ENCODE assay signal across 1 cellular context in the genomic region with DNA sequence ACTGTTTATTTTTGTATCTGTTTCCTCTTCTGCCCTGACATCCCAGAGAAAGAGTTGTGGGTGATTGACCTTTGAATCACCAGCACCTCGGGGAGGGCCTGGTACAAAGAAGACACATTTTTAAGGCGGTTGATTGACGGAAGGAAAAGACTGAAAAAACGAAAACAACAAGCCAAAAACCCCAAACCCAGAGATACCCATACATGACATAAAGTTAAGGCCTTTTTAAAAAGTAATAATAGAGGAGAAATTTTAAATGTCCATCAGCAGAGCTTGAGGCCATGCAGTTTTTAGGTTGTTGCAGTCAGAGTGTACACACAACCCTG.
TF ChIP-seq lines count a peak whose summit lies in the region.

No MANE protein-coding gene starts in this region.

TF ChIP-seq in K562, 482 proteins besides CTCF, POLR2A, EP300 and RAD21 (continued from another document):
- TF ChIP-seq ZBTB40 (IDR thresholded peaks at IDR 0.05) (0 out of 2 replicates have a peak, but pooled peaks have one; percentile 19), ZBTB40 (CRISPR knock-in tag; IDR thresholded peaks at IDR 0.05) (no peak), SOX6 (IDR thresholded peaks at IDR 0.05) (no peak), RBM17 (IDR thresholded peaks at IDR 0.05; ENCODE audit: borderline replicate concordance, low read depth, low read length) (no peak), TOE1 (IDR thresholded peaks at IDR 0.05; ENCODE audit: borderline replicate concordance) (no peak), TOE1 (CRISPR knock-in tag; IDR thresholded peaks at IDR 0.05; ENCODE audit: borderline replicate concordance, low read depth) (no peak), ZNF41 (CRISPR knock-in tag; conservative IDR thresholded peaks at IDR 0.05) (no peak), CHAMP1 (IDR thresholded peaks at IDR 0.05) (0 out of 2 replicates have a peak, but pooled peaks have one; percentile 1), U2AF1 (optimal IDR thresholded peaks at IDR 0.05; ENCODE audit: low read depth, low read length) (no peak), CREB3L1 (IDR thresholded peaks at IDR 0.05; ENCODE audit: borderline replicate concordance, low read depth) (0 out of 2 replicates have a peak, but pooled peaks have one; percentile 2), ZNF589 (CRISPR knock-in tag; IDR thresholded peaks at IDR 0.05; ENCODE audit: low read depth) (no peak)
TF ChIP-seq in K562: peak in this region for 5.
